In the genomic region with DNA sequence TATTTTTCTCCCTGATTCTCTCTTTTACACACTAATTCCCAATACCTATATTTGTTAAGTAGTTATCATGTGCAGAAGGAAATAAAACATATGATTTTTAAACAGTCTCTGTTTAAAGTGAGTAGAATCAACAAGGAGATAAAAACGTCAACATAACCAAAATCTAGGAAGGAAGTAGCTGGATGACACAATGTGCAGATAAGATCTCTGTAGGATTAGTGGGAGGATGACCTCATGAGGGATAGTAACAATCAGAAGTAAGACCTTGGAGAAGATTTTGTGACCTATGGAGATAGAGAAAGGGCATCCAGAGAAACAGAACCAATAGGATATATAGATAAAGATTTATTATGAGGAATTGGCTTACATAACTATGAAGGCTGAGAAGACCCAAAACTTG, we compare ENCODE assay signal across 23 cellular contexts.
DNase-seq lines count a peak whose midpoint lies in the region; TF ChIP-seq lines count a peak whose summit lies in the region.
"Had no signal": no experiment of that assay in that cellular context is flagged by ENCODE, and none has a peak within 500 bp of the region (broad histone marks: within the 10 kb centered on the region; RNA-seq: fewer than 3 reads in every experiment).

No MANE protein-coding gene starts in this region.

- no peak for TF ChIP-seq POLR2A in NB4 (IDR thresholded peaks at IDR 0.05; ENCODE audit: extremely low read depth, insufficient read length)
- TF ChIP-seq POLR2A in esophagus squamous epithelium (IDR thresholded peaks at IDR 0.05), result no peak

- TF ChIP-seq CTCF in NB4 (IDR thresholded peaks at IDR 0.05; ENCODE audit: low read depth, low read length), result no peak
- TF ChIP-seq CTCF in fibroblast of villous mesenchyme (IDR thresholded peaks at IDR 0.05; ENCODE audit: insufficient read depth, low read depth, low read length), result no peak
- no peak for TF ChIP-seq CTCF in esophagus squamous epithelium (IDR thresholded peaks at IDR 0.05)

- H3K27ac ChIP-seq in esophagus squamous epithelium, result no peak overlapping the region
- H3K27ac ChIP-seq: KMS-11, Peyer's patch, SK-N-MC had no signal

- no peaks in the 10 kb centered on the region for H3K9me3 ChIP-seq in esophagus squamous epithelium
- H3K9me3 ChIP-seq: HAP-1, Peyer's patch had no signal

- intact Hi-C loops in esophagus squamous epithelium (cut with DNase I), result no loop called here

- no peaks in the 10 kb centered on the region for H3K36me3 ChIP-seq in esophagus squamous epithelium
- H3K36me3 ChIP-seq: HAP-1, Peyer's patch had no signal

- H3K4me3 ChIP-seq in NB4 (ENCODE audit: low read depth, low read length) (no peak overlapping the region), fibroblast of villous mesenchyme (ENCODE audit: low read depth, low read length) (no peak overlapping the region), esophagus squamous epithelium (no peak overlapping the region)
- H3K4me3 ChIP-seq: GM23338, HAP-1, Peyer's patch, SK-N-MC had no signal

- 20 to 30% methylated on average over 1 of the region's 1 CpG for WGBS in esophagus squamous epithelium, 2 donors

- no peaks in the 10 kb centered on the region for H3K4me1 ChIP-seq in esophagus squamous epithelium
- H3K4me1 ChIP-seq: HAP-1, Peyer's patch had no signal

- DNase-seq in NOMO-1 treated with DMSO at 0.1 percent for 48 hours (lab: John Stamatoyannopoulos, UW; ENCODE audit: unreplicated experiment) (peak; percentile 14), NOMO-1 treated with dmso at 0.1 percent for 144 hours (lab: John Stamatoyannopoulos, UW; ENCODE audit: unreplicated experiment) (no peak), NB4 (ENCODE audit: low read depth) (peak; percentile 7), fibroblast of villous mesenchyme (ENCODE audit: low read depth) (peak; percentile 80), esophagus squamous epithelium (lab: John Stamatoyannopoulos, UW) (no peak), epidermal melanocyte (ENCODE audit: insufficient read length, low spot score) (no peak), SW480 (ENCODE audit: low spot score) (no peak)
- DNase-seq: 8988T, Calu3, DMS79 treated with DMSO at 0.1 percent for 48 hours, NCI-H1048, NCI-H1417, NCI-H1694, NCI-H2029 treated with DMSO at 0.1 percent for 48 hours, NCI-H446 treated with DMSO at 0.1 percent for 48 hours, NCI-H526, NCI-H82, Peyer's patch, SIG-M5 had no signal

- no peaks in the 10 kb centered on the region for H3K27me3 ChIP-seq in esophagus squamous epithelium
- H3K27me3 ChIP-seq: Peyer's patch had no signal

Comparison
In these comparisons a context has a peak if more than half of its experiments do, and no peak if none do; other contexts are left out.
1. DNase-seq: peak in NOMO-1 treated with DMSO at 0.1 percent for 48 hours (single experiment), NB4 (single experiment) and fibroblast of villous mesenchyme (single experiment); none in NOMO-1 treated with dmso at 0.1 percent for 144 hours (single experiment), esophagus squamous epithelium (single experiment), epidermal melanocyte (single experiment) and SW480 (single experiment).